ENCODE assay signal across 19 cellular contexts in the genomic region with DNA sequence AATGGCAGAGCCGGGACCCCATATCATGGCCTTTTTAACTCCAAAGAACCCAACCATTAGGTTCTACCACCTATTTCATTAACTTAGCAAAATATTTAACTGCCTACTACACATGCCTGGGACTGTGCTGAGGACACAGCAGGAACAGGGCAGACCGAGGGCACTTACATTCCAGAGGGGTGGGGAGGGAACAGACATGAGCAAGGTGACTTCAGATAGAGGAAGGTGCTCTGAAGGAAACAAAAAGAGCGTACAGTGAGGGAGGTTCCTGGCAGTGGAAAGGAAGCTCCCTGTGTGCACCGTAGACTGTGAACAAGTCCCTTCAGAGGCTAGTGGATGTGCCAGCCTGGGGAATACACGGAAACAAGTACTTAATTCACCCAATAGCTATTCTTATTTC.
DNase-seq lines count a peak whose midpoint lies in the region; ATAC-seq and TF ChIP-seq lines count a peak whose summit lies in the region.
"Had no signal": no experiment of that assay in that cellular context is flagged by ENCODE, and none has a peak within 500 bp of the region (broad histone marks: within the 10 kb centered on the region; RNA-seq: fewer than 3 reads in every experiment).

No MANE protein-coding gene starts in this region.

- H3K27ac Mint-ChIP-seq in brain, result peak overlapping the region in 4 of 5 experiments; percentile 64 to 76 (median 70)
- peak overlapping the region; percentile 27 for H3K27ac Mint-ChIP-seq in stimulated activated naive B cell treated with anti-CD40 and anti-IgM and Interleukin-4, amounts not matched to agents 10 μg/mL and 1 μg/mL and 100 μg/mL, for 72 hours

- no peaks in the 10 kb centered on the region for H3K36me3 ChIP-seq in H7 (replicated peaks; ENCODE audit: control insufficient read depth, insufficient read depth, low read length)

- no peak for ATAC-seq in stimulated activated naive B cell treated with anti-CD40 and anti-IgM and Interleukin-4, amounts not matched to agents 10 μg/mL and 1 μg/mL and 100 μg/mL, for 72 hours (replicated peaks)
- ATAC-seq: HCT116, HepG2 had no signal

- H3K4me1 Mint-ChIP-seq in brain, result peaks cover 75% of the 10 kb centered on the region
- H3K4me1 Mint-ChIP-seq in stimulated activated naive B cell treated with anti-CD40 and anti-IgM and Interleukin-4, amounts not matched to agents 10 μg/mL and 1 μg/mL and 100 μg/mL, for 72 hours, result peaks cover 13 to 28% of the 10 kb centered on the region in 2 donors

- no peaks in the 10 kb centered on the region for H3K9me3 Mint-ChIP-seq in brain
- H3K9me3 Mint-ChIP-seq in stimulated activated naive B cell treated with anti-CD40 and anti-IgM and Interleukin-4, amounts not matched to agents 10 μg/mL and 1 μg/mL and 100 μg/mL, for 72 hours, result no peaks in the 10 kb centered on the region

- H3K4me3 Mint-ChIP-seq in brain, result no peak overlapping the region
- no peak overlapping the region for H3K4me3 Mint-ChIP-seq in stimulated activated naive B cell treated with anti-CD40 and anti-IgM and Interleukin-4, amounts not matched to agents 10 μg/mL and 1 μg/mL and 100 μg/mL, for 72 hours

- DNase-seq in H7 (peak; percentile 74), kidney tubule cell (ENCODE audit: low spot score) (peak; percentile 58), SHP77 treated with DMSO at 0.1 percent for 48 hours (lab: John Stamatoyannopoulos, UW) (no peak), HPDE6-E6E7 (ENCODE audit: extremely low spot score) (no peak)
- no peak for DNase-seq in stimulated activated naive B cell treated with anti-CD40 and anti-IgM and Interleukin-4, amounts not matched to agents 10 μg/mL and 1 μg/mL and 100 μg/mL, for 72 hours
- no peak for DNase-seq in stimulated activated CD4-positive, alpha-beta T cell treated with anti-CD3 and anti-CD28 coated beads, Interleukin-1b, Interleukin-23, amount 100 ng/mL, for 48 hours
- DNase-seq: AML-193, DND-41, GF-D8, KG1, NCI-H1105 treated with DMSO at 0.1 percent for 48 hours, NCI-H1694 treated with DMSO at 0.1 percent for 48 hours, NCI-H510A treated with DMSO at 0.1 percent for 48 hours, NCI-H774, Right ventricle myocardium superior, SK-N-SH had no signal

- H3K4me3 ChIP-seq in H7 (ENCODE audit: insufficient read depth, low read depth, low read length), result no peak overlapping the region

- H3K36me3 Mint-ChIP-seq in brain, result no peaks in the 10 kb centered on the region
- peaks cover 23 to 53% of the 10 kb centered on the region in 2 donors for H3K36me3 Mint-ChIP-seq in stimulated activated naive B cell treated with anti-CD40 and anti-IgM and Interleukin-4, amounts not matched to agents 10 μg/mL and 1 μg/mL and 100 μg/mL, for 72 hours

- H3K27me3 ChIP-seq in H7 (ENCODE audit: control insufficient read depth, insufficient read depth, low read length), result no peaks in the 10 kb centered on the region

- no peak for TF ChIP-seq CTCF in brain (conservative IDR thresholded peaks at IDR 0.05)

- no peaks in the 10 kb centered on the region for H3K27me3 Mint-ChIP-seq in brain
- no peaks in the 10 kb centered on the region for H3K27me3 Mint-ChIP-seq in stimulated activated naive B cell treated with anti-CD40 and anti-IgM and Interleukin-4, amounts not matched to agents 10 μg/mL and 1 μg/mL and 100 μg/mL, for 72 hours

Comparison
In these comparisons a context has a peak if more than half of its experiments do, and no peak if none do; other contexts are left out.
1. DNase-seq: peak in H7 (single experiment) and kidney tubule cell (single experiment); none in stimulated activated naive B cell treated with anti-CD40 and anti-IgM and Interleukin-4, amounts not matched to agents 10 μg/mL and 1 μg/mL and 100 μg/mL, for 72 hours (single experiment), SHP77 treated with DMSO at 0.1 percent for 48 hours (single experiment), stimulated activated CD4-positive, alpha-beta T cell treated with anti-CD3 and anti-CD28 coated beads, Interleukin-1b, Interleukin-23, amount 100 ng/mL, for 48 hours (single experiment) and HPDE6-E6E7 (single experiment).